23 cellular contexts compared by ENCODE assay signal in genomic region chr6:12555267-12555666, GRCh38.
DNase-seq lines count a peak whose midpoint lies in the region; ATAC-seq and TF ChIP-seq lines count a peak whose summit lies in the region.
"Had no signal": no experiment of that assay in that cellular context is flagged by ENCODE, and none has a peak within 500 bp of the region (broad histone marks: within the 10 kb centered on the region; RNA-seq: fewer than 3 reads in every experiment).

No MANE protein-coding gene starts in this region.

- H3K4me3 Mint-ChIP-seq in HFFc6 = no peak overlapping the region
- H3K4me3 Mint-ChIP-seq: effector memory CD8-positive, alpha-beta T cell had no signal

- DNase-seq in AG08395 (ENCODE audit: low spot score) (peak; percentile 80), HFFc6 (peak; percentile 79), astrocyte of the hippocampus (ENCODE audit: low read depth, low spot score) (peak; percentile 61), fibroblast of the aortic adventitia (ENCODE audit: low read depth) (peak; percentile 87), DMS53 (lab: John Stamatoyannopoulos, UW) (no peak), coronary artery (ENCODE audit: low spot score) (no peak)
- DNase-seq: 8988T; activated CD4-positive, alpha-beta T cell treated with anti-CD3 and anti-CD28 coated beads, Interleukin-2, amount 50 U/mL, for 48 hours; C1 segment of cervical spinal cord; effector memory CD8-positive, alpha-beta T cell; KG1; kidney; NCI-H1048; NCI-H2029 treated with DMSO at 0.1 percent for 48 hours; NCI-H510A treated with DMSO at 0.1 percent for 48 hours; nucleus accumbens; RPMI8226; stimulated activated CD4-positive, alpha-beta T cell treated with anti-CD3 and anti-CD28 coated beads, Interleukin-12 subunit alpha, Interleukin-12 subunit beta, amount 100 ng/mL, for 4 hours; stimulated activated CD8-positive, alpha-beta memory T cell treated with anti-CD3 and anti-CD28 coated beads, Interleukin-4, amount 100 ng/mL, for 48 hours; T-helper 2 cell had no signal

- H3K27ac ChIP-seq in coronary artery = no peak overlapping the region
- H3K27ac ChIP-seq: SK-N-MC had no signal

- peaks cover 25% of the 10 kb centered on the region for H3K4me1 Mint-ChIP-seq in HFFc6 (ENCODE audit: low read depth)

- H3K27ac Mint-ChIP-seq in HFFc6 = no peak overlapping the region
- H3K27ac Mint-ChIP-seq: effector memory CD8-positive, alpha-beta T cell had no signal

- peaks cover 6% of the 10 kb centered on the region; the same call in 1 of the 2 replicates for H3K36me3 Mint-ChIP-seq in HFFc6 (ENCODE audit: low read depth)

- no peak overlapping the region for H3K4me3 ChIP-seq in fibroblast of the aortic adventitia (ENCODE audit: low read depth, low read length)
- H3K4me3 ChIP-seq in coronary artery = no peak overlapping the region
- H3K4me3 ChIP-seq: SK-N-MC had no signal

- ATAC-seq in GM18520 (IDR thresholded peaks at IDR 0.05; ENCODE audit: unreplicated experiment) (no peak), GM21423 (IDR thresholded peaks at IDR 0.05; ENCODE audit: unreplicated experiment) (no peak)
- ATAC-seq: effector memory CD8-positive, alpha-beta T cell had no signal

- peaks cover 7% of the 10 kb centered on the region; the same call in 1 of the 2 replicates for H3K9me3 Mint-ChIP-seq in HFFc6

- H3K27me3 Mint-ChIP-seq in HFFc6 (ENCODE audit: insufficient read depth) = no peaks in the 10 kb centered on the region; the same call in 1 of the 2 replicates

- no peak for TF ChIP-seq CTCF in HFFc6 (IDR thresholded peaks at IDR 0.05)
- TF ChIP-seq CTCF in fibroblast of the aortic adventitia (IDR thresholded peaks at IDR 0.05; ENCODE audit: insufficient read depth, low read length) = no peak
- TF ChIP-seq CTCF in coronary artery (IDR thresholded peaks at IDR 0.05) = no peak

Comparison
In these comparisons a context has a peak if more than half of its experiments do, and no peak if none do; other contexts are left out.
1. DNase-seq: peak in AG08395 (single experiment), HFFc6 (single experiment), astrocyte of the hippocampus (single experiment) and fibroblast of the aortic adventitia (single experiment); none in DMS53 (single experiment) and coronary artery (single experiment).